25 cellular contexts compared by ENCODE assay signal in the genomic region with DNA sequence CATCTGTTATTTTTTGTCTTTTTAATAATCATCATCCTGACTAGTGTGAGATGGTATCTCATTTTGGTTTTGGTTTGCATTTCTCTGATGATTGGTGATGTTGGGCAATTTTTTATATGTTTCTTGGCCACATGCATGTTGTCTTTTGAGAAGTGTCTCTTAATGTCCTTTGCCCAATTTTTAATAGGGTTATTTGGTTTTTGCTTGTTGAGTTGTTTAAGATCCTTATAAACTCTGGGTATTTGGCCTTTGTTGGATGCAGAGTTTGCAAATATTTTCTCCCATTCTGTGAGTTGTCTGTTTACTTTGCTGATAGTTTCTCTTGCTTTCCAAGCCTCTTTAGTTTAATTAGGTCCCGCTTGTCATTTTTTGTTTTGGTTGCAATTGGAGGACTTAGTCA.
DNase-seq lines count a peak whose midpoint lies in the region; ATAC-seq, FAIRE-seq and TF ChIP-seq lines count a peak whose summit lies in the region.
"Had no signal": no experiment of that assay in that cellular context is flagged by ENCODE, and none has a peak within 500 bp of the region (broad histone marks: within the 10 kb centered on the region; RNA-seq: fewer than 3 reads in every experiment).

No MANE protein-coding gene starts in this region.

- no peaks in the 10 kb centered on the region for H3K36me3 ChIP-seq in BJ (ENCODE audit: control insufficient read depth, insufficient read depth, low read length)
- no peaks in the 10 kb centered on the region for H3K36me3 ChIP-seq in adipocyte (ENCODE audit: control insufficient read depth, insufficient read depth, low read length, severe bottlenecking)
- H3K36me3 ChIP-seq in kidney (ENCODE audit: control insufficient read depth in 1 of 2, insufficient read depth in 2 of 2, low read length in 2 of 2), result no peaks in the 10 kb centered on the region
- H3K36me3 ChIP-seq: BE2C had no signal

- DNase-seq in BJ (ENCODE audit: low read depth) (peak; percentile 28), HFFc6 (peak; percentile 55), adipocyte (ENCODE audit: low read depth) (peak; percentile 22), kidney (no peak), NOMO-1 treated with DMSO at 0.1 percent for 48 hours (lab: John Stamatoyannopoulos, UW; ENCODE audit: unreplicated experiment) (no peak), hypothalamus (lab: John Stamatoyannopoulos, UW) (no peak)
- DNase-seq in activated CD4-positive, alpha-beta memory T cell treated with anti-CD3 and anti-CD28 coated beads, Interleukin-2, amount 10 ng/mL, durations not matched to agents 7 days and 5 days, result no peak
- DNase-seq: BE2C; Caco-2; CD4-positive, alpha-beta T cell; GDM1; Karpas-422; MM.1S; NCI-H1048; NCI-H1417 treated with DMSO at 0.1 percent for 48 hours; NCI-H187; NCI-H2107; NCI-H446 treated with DMSO at 0.1 percent for 48 hours; NCI-H526 treated with DMSO at 0.1 percent for 48 hours; PC-9; RPMI8226; SHP77; SK-N-SH had no signal

- peak overlapping the region; percentile 56 for H3K27ac Mint-ChIP-seq in HFFc6
- no peak overlapping the region for H3K27ac Mint-ChIP-seq in activated CD4-positive, alpha-beta memory T cell treated with anti-CD3 and anti-CD28 coated beads, Interleukin-2, amount 10 ng/mL, durations not matched to agents 7 days and 5 days
- H3K27ac Mint-ChIP-seq: CD4-positive, alpha-beta T cell had no signal

- H3K9me3 ChIP-seq in adipocyte (ENCODE audit: control insufficient read depth, low read length) (peaks cover 14% of the 10 kb centered on the region), kidney (ENCODE audit: control insufficient read depth in 1 of 2, low read length in 2 of 2) (no peaks in the 10 kb centered on the region)
- H3K9me3 ChIP-seq: BE2C, Caco-2, SK-N-SH had no signal

- no peaks in the 10 kb centered on the region for H3K36me3 Mint-ChIP-seq in HFFc6 (ENCODE audit: low read depth)
- H3K36me3 Mint-ChIP-seq in activated CD4-positive, alpha-beta memory T cell treated with anti-CD3 and anti-CD28 coated beads, Interleukin-2, amount 10 ng/mL, durations not matched to agents 7 days and 5 days (ENCODE audit: low read depth), result no peaks in the 10 kb centered on the region

- H3K4me1 ChIP-seq in adipocyte (ENCODE audit: control insufficient read depth, insufficient read depth, low read length) (no peaks in the 10 kb centered on the region), kidney (ENCODE audit: control insufficient read depth in 1 of 2, insufficient read depth in 1 of 2, low read depth in 1 of 2, low read length in 2 of 2) (no peaks in the 10 kb centered on the region)
- H3K4me1 ChIP-seq: BE2C, Caco-2 had no signal

- no peaks in the 10 kb centered on the region for H3K27me3 Mint-ChIP-seq in HFFc6 (ENCODE audit: insufficient read depth)
- H3K27me3 Mint-ChIP-seq in activated CD4-positive, alpha-beta memory T cell treated with anti-CD3 and anti-CD28 coated beads, Interleukin-2, amount 10 ng/mL, durations not matched to agents 7 days and 5 days, result peaks cover 2% of the 10 kb centered on the region
- H3K27me3 Mint-ChIP-seq: CD4-positive, alpha-beta T cell had no signal

- H3K4me1 Mint-ChIP-seq in HFFc6 (ENCODE audit: low read depth), result peaks cover 16% of the 10 kb centered on the region
- peaks cover 4% of the 10 kb centered on the region for H3K4me1 Mint-ChIP-seq in activated CD4-positive, alpha-beta memory T cell treated with anti-CD3 and anti-CD28 coated beads, Interleukin-2, amount 10 ng/mL, durations not matched to agents 7 days and 5 days

- H3K9ac ChIP-seq in adipocyte (ENCODE audit: low read length) (no peak overlapping the region), kidney (ENCODE audit: low read length in 2 of 2) (no peak overlapping the region)
- H3K9ac ChIP-seq: SK-N-SH had no signal

- no peak for TF ChIP-seq CTCF in BJ (IDR thresholded peaks at IDR 0.05; ENCODE audit: insufficient read depth, low read depth, low read length)
- TF ChIP-seq CTCF in HFFc6 (IDR thresholded peaks at IDR 0.05), result no peak
- TF ChIP-seq CTCF in kidney (IDR thresholded peaks at IDR 0.05; ENCODE audit: borderline replicate concordance, extremely low read depth, insufficient read depth), result no peak

- intact Hi-C loops in kidney (cut with DNase I), result no loop called here

- no peak overlapping the region for H3K4me3 ChIP-seq in BJ (ENCODE audit: low read depth, low read length)
- no peak overlapping the region for H3K4me3 ChIP-seq in adipocyte (ENCODE audit: low read length)
- no peak overlapping the region for H3K4me3 ChIP-seq in kidney (ENCODE audit: low read length in 2 of 2)
- H3K4me3 ChIP-seq: PC-9 had no signal

- no peak overlapping the region for H3K4me3 Mint-ChIP-seq in HFFc6
- H3K4me3 Mint-ChIP-seq in activated CD4-positive, alpha-beta memory T cell treated with anti-CD3 and anti-CD28 coated beads, Interleukin-2, amount 10 ng/mL, durations not matched to agents 7 days and 5 days, result no peak overlapping the region
- H3K4me3 Mint-ChIP-seq: CD4-positive, alpha-beta T cell had no signal

- CTCF ChIA-PET in BJ (lab: Yijun Ruan, JAX), result no interaction called here
- CTCF ChIA-PET in activated CD4-positive, alpha-beta memory T cell treated with anti-CD3 and anti-CD28 coated beads, Interleukin-2, amount 10 ng/mL, durations not matched to agents 7 days and 5 days (lab: Charles Lee), result no interaction called here

- ATAC-seq in HG02870 (IDR thresholded peaks at IDR 0.05; ENCODE audit: unreplicated experiment), result no peak

- H3K27me3 ChIP-seq in BJ (ENCODE audit: control insufficient read depth, insufficient read depth, low read length) (no peaks in the 10 kb centered on the region), adipocyte (replicated peaks; ENCODE audit: control insufficient read depth, insufficient read depth, low read length) (peaks cover 16% of the 10 kb centered on the region)
- H3K27me3 ChIP-seq: BE2C had no signal

- POLR2A ChIA-PET in BJ (lab: Charles Lee), result no interaction called here
- POLR2A ChIA-PET in activated CD4-positive, alpha-beta memory T cell treated with anti-CD3 and anti-CD28 coated beads, Interleukin-2, amount 10 ng/mL, durations not matched to agents 7 days and 5 days (lab: Charles Lee), result no interaction called here

- peak; percentile 3 for FAIRE-seq in kidney (lab: Jason Lieb, UNC)
- FAIRE-seq: H54 had no signal

- H3K9me3 Mint-ChIP-seq in HFFc6, result 0 out of 2 replicates have a peak, but pooled peaks cover 9% of the 10 kb centered on the region
- no peaks in the 10 kb centered on the region for H3K9me3 Mint-ChIP-seq in activated CD4-positive, alpha-beta memory T cell treated with anti-CD3 and anti-CD28 coated beads, Interleukin-2, amount 10 ng/mL, durations not matched to agents 7 days and 5 days
- H3K9me3 Mint-ChIP-seq: CD4-positive, alpha-beta T cell had no signal

- H3K27ac ChIP-seq in kidney (ENCODE audit: low read depth in 2 of 2, low read length in 2 of 2), result no peak overlapping the region
- H3K27ac ChIP-seq: PC-9 had no signal

Comparison
In these comparisons a context has a peak if more than half of its experiments do, and no peak if none do; other contexts are left out.
1. DNase-seq: peak in BJ (single experiment), HFFc6 (single experiment) and adipocyte (single experiment); none in kidney (single experiment), activated CD4-positive, alpha-beta memory T cell treated with anti-CD3 and anti-CD28 coated beads, Interleukin-2, amount 10 ng/mL, durations not matched to agents 7 days and 5 days (single experiment), NOMO-1 treated with DMSO at 0.1 percent for 48 hours (single experiment) and hypothalamus (0 of 51).